ENCODE assay signal across 32 cellular contexts in the genomic region with DNA sequence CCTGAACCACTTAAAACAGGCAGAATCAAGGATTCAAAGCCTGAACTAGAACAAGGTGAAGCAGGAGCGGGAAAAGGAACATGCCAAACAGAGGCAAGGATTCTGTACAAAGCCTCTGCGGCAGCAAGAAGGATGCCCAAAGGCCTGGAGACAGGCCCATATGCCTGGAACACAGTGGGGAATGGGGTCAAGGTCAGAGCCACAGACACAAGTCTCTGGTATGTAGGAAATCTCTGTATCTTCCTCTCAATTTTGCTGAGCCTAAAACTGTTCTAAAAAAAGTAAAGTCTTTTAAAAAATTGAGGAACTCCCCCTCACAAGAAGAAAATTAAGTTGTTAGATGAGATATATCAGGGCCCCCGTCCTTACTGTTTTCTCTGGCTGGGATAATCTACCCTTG.
"Had no signal": no experiment of that assay in that cellular context is flagged by ENCODE, and none has a peak within 500 bp of the region (broad histone marks: within the 10 kb centered on the region; RNA-seq: fewer than 3 reads in every experiment).

No MANE protein-coding gene starts in this region.

- ATAC-seq: activated naive CD4-positive, alpha-beta T cell treated with anti-CD3 and anti-CD28 coated beads, Interleukin-2, amount 50 U/mL, for 72 hours; activated naive CD8-positive, alpha-beta T cell treated with anti-CD3 and anti-CD28 coated beads, Interleukin-2, amount 50 U/mL, for 24 hours; activated T-cell treated with anti-CD3 and anti-CD28 coated beads, Interleukin-2, amount 50 U/mL, for 4 hours; activated T-cell treated with anti-CD3 and anti-CD28 coated beads, Interleukin-2, amount 50 U/mL, for 72 hours; activated T-helper 17 cell treated with anti-CD3 and anti-CD28 coated beads, Interleukin-2, amount 50 U/mL, for 72 hours; body of pancreas had no signal

- H3K4me1 ChIP-seq: adrenal gland, ascending aorta, body of pancreas, breast epithelium had no signal

- H3K36me3 ChIP-seq: adrenal gland, ascending aorta, brain microvascular endothelial cell, breast epithelium, cardiac muscle cell had no signal

- H3K4me3 ChIP-seq: adrenal gland, ascending aorta, body of pancreas, breast epithelium, cardiac muscle cell had no signal

- DNase-seq: activated effector memory CD4-positive, alpha-beta T cell treated with anti-CD3 and anti-CD28 coated beads, Interleukin-2, amount 50 U/mL, for 16 hours; activated effector memory CD4-positive, alpha-beta T cell treated with Interleukin-2 at 50 U/mL for 16 hours; activated gamma-delta T cell; activated gamma-delta T cell treated with Interleukin-2 at 50 U/mL for 16 hours; activated naive CD4-positive, alpha-beta T cell; activated naive CD4-positive, alpha-beta T cell treated with anti-CD3 and anti-CD28 coated beads for 36 hours; activated naive CD4-positive, alpha-beta T cell treated with anti-CD3 and anti-CD28 coated beads, Interleukin-2, amount 10 ng/mL, durations not matched to agents 7 days and 5 days; activated naive CD4-positive, alpha-beta T cell treated with anti-CD3 and anti-CD28 coated beads, Interleukin-2, amount 50 U/mL, for 16 hours; activated naive CD4-positive, alpha-beta T cell treated with Interleukin-2 at 50 U/mL for 16 hours; activated naive CD8-positive, alpha-beta T cell treated with anti-CD3 and anti-CD28 coated beads for 36 hours; activated naive CD8-positive, alpha-beta T cell treated with anti-CD3 and anti-CD28 coated beads, Interleukin-2, amount 10 ng/mL, durations not matched to agents 7 days and 5 days; activated naive CD8-positive, alpha-beta T cell treated with anti-CD3 and anti-CD28 coated beads, Interleukin-2, amount 50 U/mL, for 24 hours; activated T-cell treated with anti-CD3 and anti-CD28 coated beads, Interleukin-2, amount 50 U/mL, for 1 hour; activated T-cell treated with anti-CD3 and anti-CD28 coated beads, Interleukin-2, amount 50 U/mL, for 24 hours; activated T-cell treated with anti-CD3 and anti-CD28 coated beads, Interleukin-2, amount 50 U/mL, for 4 hours; activated T-cell treated with anti-CD3 and anti-CD28 coated beads, Interleukin-2, amount 50 U/mL, for 48 hours; activated T-cell treated with anti-CD3 and anti-CD28 coated beads, Interleukin-2, amount 50 U/mL, for 72 hours; amniotic stem cell; amygdala; anterior cingulate cortex; aorta; body of pancreas; brain microvascular endothelial cell; caudate nucleus; central memory CD4-positive, alpha-beta T cell; cerebellar nuclear complex had no signal

- H3K9me3 ChIP-seq: adrenal gland, ascending aorta, body of pancreas, breast epithelium had no signal

- H3K27me3 ChIP-seq: adrenal gland, ascending aorta, body of pancreas, brain microvascular endothelial cell, breast epithelium, cardiac muscle cell had no signal

- H3K27ac ChIP-seq: adrenal gland, ascending aorta, body of pancreas, brain microvascular endothelial cell, breast epithelium, cardiac muscle cell had no signal
